ENCODE assay signal across 10 cellular contexts in genomic region chr1:186183970-186184628, GRCh38.
DNase-seq lines count a peak whose midpoint lies in the region; ATAC-seq, FAIRE-seq and TF ChIP-seq lines count a peak whose summit lies in the region.
"Had no signal": no experiment of that assay in that cellular context is flagged by ENCODE, and none has a peak within 500 bp of the region (broad histone marks: within the 10 kb centered on the region; RNA-seq: fewer than 3 reads in every experiment).

No MANE protein-coding gene starts in this region.

- no peak overlapping the region for H2AFZ ChIP-seq in HepG2 (ENCODE audit: low read length)

- H4K20me1 ChIP-seq in HepG2 (ENCODE audit: insufficient read depth, low read length), result no peaks in the 10 kb centered on the region

- CTCF ChIA-PET in HepG2 (lab: Yijun Ruan, JAX; ENCODE audit: low intra/inter-chr PET ratio, low total read pairs) (no interaction called here), activated B cell treated with CpG ODN at 0.5 μM for 24 hours (lab: Charles Lee) (no interaction called here)

- H3K4me2 ChIP-seq in HepG2 (ENCODE audit: low read depth, low read length), result no peak overlapping the region

- intact Hi-C loops in right lobe of liver (cut with DNase I), result no loop called here
- intact Hi-C loops in HepG2 (cut with micrococcal nuclease; ENCODE audit: unreplicated experiment), result no loop called here
- intact Hi-C loops in activated B cell treated with CpG ODN at 0.5 μM for 24 hours (cut with micrococcal nuclease), result no loop called here
- intact Hi-C loops in upper lobe of right lung (cut with DNase I), result no loop called here

- H3K36me3 ChIP-seq in right lobe of liver (no peaks in the 10 kb centered on the region), HepG2 (replicated peaks in 1 of 2; ENCODE audit: control insufficient read depth in 1 of 2, insufficient read depth in 2 of 2, low read length in 2 of 2) (no peaks in the 10 kb centered on the region), upper lobe of right lung (no peaks in the 10 kb centered on the region)

- TF ChIP-seq POLR2A in right lobe of liver (IDR thresholded peaks at IDR 0.05) (no peak), HepG2 (IDR thresholded peaks at IDR 0.05; ENCODE audit: insufficient read depth in 1 of 2, low read depth in 2 of 2, low read length in 2 of 2) (no peak)

- no peaks in the 10 kb centered on the region for H3K36me3 Mint-ChIP-seq in activated B cell treated with CpG ODN at 0.5 μM for 24 hours (ENCODE audit: low read depth)

- peaks cover 10% of the 10 kb centered on the region for H3K4me1 Mint-ChIP-seq in activated B cell treated with CpG ODN at 0.5 μM for 24 hours
- H3K4me1 Mint-ChIP-seq: activated T-helper 17 cell treated with anti-CD3 and anti-CD28 coated beads, Interleukin-2, amount 50 U/mL, for 72 hours had no signal

- no peaks in the 10 kb centered on the region for H3K27me3 Mint-ChIP-seq in activated B cell treated with CpG ODN at 0.5 μM for 24 hours

- no peaks in the 10 kb centered on the region for H3K9me3 ChIP-seq in right lobe of liver
- no peaks in the 10 kb centered on the region for H3K9me3 ChIP-seq in HepG2 (ENCODE audit: low read length)
- no peaks in the 10 kb centered on the region for H3K9me3 ChIP-seq in upper lobe of right lung

- H3K9me3 Mint-ChIP-seq in activated B cell treated with CpG ODN at 0.5 μM for 24 hours, result no peaks in the 10 kb centered on the region
- H3K9me3 Mint-ChIP-seq: activated T-helper 17 cell treated with anti-CD3 and anti-CD28 coated beads, Interleukin-2, amount 50 U/mL, for 72 hours had no signal

- TF ChIP-seq CTCF in right lobe of liver (IDR thresholded peaks at IDR 0.05), result no peak
- TF ChIP-seq CTCF in HepG2 (CRISPR knock-in tag; IDR thresholded peaks at IDR 0.05), result no peak
- no peak for TF ChIP-seq CTCF in activated B cell treated with CpG ODN at 0.5 μM for 24 hours (IDR thresholded peaks at IDR 0.05)
- TF ChIP-seq CTCF in upper lobe of right lung (IDR thresholded peaks at IDR 0.05), result no peak

- DNase-seq in right lobe of liver (no peak), HepG2 (ENCODE audit: low spot score) (no peak), activated B cell treated with CpG ODN at 0.5 μM for 24 hours (no peak), upper lobe of right lung (no peak), frontal cortex (ENCODE audit: low spot score in 2 of 2) (no peak), hypothalamus (lab: John Stamatoyannopoulos, UW) (no peak), activated gamma-delta T cell (lab: John Stamatoyannopoulos, UW) (no peak)
- DNase-seq: AML-193 had no signal

- no peak for TF ChIP-seq RAD21 in HepG2 (CRISPR knock-in tag; IDR thresholded peaks at IDR 0.05)

- ATAC-seq in right lobe of liver (peak; percentile 37 to 83 (median 63)), HepG2 (no peak), HG03066 (IDR thresholded peaks at IDR 0.05; ENCODE audit: low read depth, unreplicated experiment) (peak; percentile 60), activated B cell treated with CpG ODN at 0.5 μM for 24 hours (ENCODE audit: low read depth) (no peak), upper lobe of right lung (peak; percentile 52)

- TF ChIP-seq EP300 in HepG2 (IDR thresholded peaks at IDR 0.05; ENCODE audit: low read depth in 2 of 2, low read length in 2 of 2) (no peak), HepG2 (CRISPR knock-in tag; IDR thresholded peaks at IDR 0.05; ENCODE audit: borderline replicate concordance) (no peak)

- no peaks in the 10 kb centered on the region for H3K4me1 ChIP-seq in right lobe of liver
- H3K4me1 ChIP-seq in HepG2 (ENCODE audit: insufficient read depth, low read length), result no peaks in the 10 kb centered on the region
- H3K4me1 ChIP-seq in upper lobe of right lung, result peaks cover 4% of the 10 kb centered on the region

- H3K9ac ChIP-seq in HepG2 (ENCODE audit: insufficient read depth, low read depth, low read length), result no peak overlapping the region

- FAIRE-seq in HepG2 (lab: Jason Lieb, UNC), result no peak
- FAIRE-seq in frontal cortex (lab: Jason Lieb, UNC), result no peak

- POLR2A ChIA-PET in HepG2 (lab: Yijun Ruan, JAX), result no interaction called here
- POLR2A ChIA-PET in activated B cell treated with CpG ODN at 0.5 μM for 24 hours (lab: Charles Lee), result no interaction called here

- H3K4me3 ChIP-seq in right lobe of liver, result peak overlapping the region in 1 of 3 donors; percentile 9
- H3K4me3 ChIP-seq in HepG2 (replicated peaks in 1 of 3; ENCODE audit: insufficient read depth in 1 of 3, low read depth in 2 of 3, low read length in 3 of 3), result no peak overlapping the region
- peak overlapping the region; percentile 6 for H3K4me3 ChIP-seq in upper lobe of right lung

- H3K79me2 ChIP-seq in HepG2 (ENCODE audit: insufficient read depth, low read length), result no peaks in the 10 kb centered on the region

- H3K27ac ChIP-seq in right lobe of liver (no peak overlapping the region), HepG2 (ENCODE audit: extremely low read length, insufficient read depth, low read length) (no peak overlapping the region), upper lobe of right lung (peak overlapping the region; percentile 20)

- in situ Hi-C loops in HepG2 (cut with HindIII; ENCODE audit: extremely low pct_ligation_motif_present, low pct_unique_long_range_greater_than_20kb), result no loop called here

- peak overlapping the region; percentile 50 for H3K4me3 Mint-ChIP-seq in activated B cell treated with CpG ODN at 0.5 μM for 24 hours
- H3K4me3 Mint-ChIP-seq: activated T-helper 17 cell treated with anti-CD3 and anti-CD28 coated beads, Interleukin-2, amount 50 U/mL, for 72 hours had no signal

- H3K27ac Mint-ChIP-seq in activated B cell treated with CpG ODN at 0.5 μM for 24 hours, result no peak overlapping the region
- H3K27ac Mint-ChIP-seq: activated T-helper 17 cell treated with anti-CD3 and anti-CD28 coated beads, Interleukin-2, amount 50 U/mL, for 72 hours had no signal

- BruUV-seq in HepG2 (replicated peaks; lab: Mats Ljungman, UMichigan), result no TSS peak

- WGBS in right lobe of liver (ENCODE audit: insufficient coverage, low coverage, low lambda C conversion rate, missing lambda C conversion rate), result 20% methylated on average over 5 of the region's 5 CpGs
- WGBS in HepG2 (ENCODE audit: low lambda C conversion rate), result 2% methylated on average over 5 of the region's 5 CpGs

- no peaks in the 10 kb centered on the region for H3K27me3 ChIP-seq in right lobe of liver
- no peaks in the 10 kb centered on the region for H3K27me3 ChIP-seq in HepG2 (ENCODE audit: control insufficient read depth in 1 of 2, insufficient read depth in 2 of 2, low read length in 2 of 2)
- H3K27me3 ChIP-seq in upper lobe of right lung, result no peaks in the 10 kb centered on the region

TF ChIP-seq in HepG2, 621 proteins besides CTCF, POLR2A, EP300 and RAD21:
- TF ChIP-seq HINFP (CRISPR knock-in tag; IDR thresholded peaks at IDR 0.05; ENCODE audit: low read depth) (no peak), KDM3A (CRISPR knock-in tag; IDR thresholded peaks at IDR 0.05; ENCODE audit: low read depth) (no peak)

Comparison
In these comparisons a context has a peak if more than half of its experiments do, and no peak if none do; other contexts are left out.
1. ATAC-seq: peak in right lobe of liver (4 of 4), HG03066 (single experiment) and upper lobe of right lung (single experiment); none in HepG2 (single experiment) and activated B cell treated with CpG ODN at 0.5 μM for 24 hours (single experiment).